In genomic region chr6:57117801-57118200, GRCh38 we compare ENCODE assay signal across 2 cellular contexts.
TF ChIP-seq lines count a peak whose summit lies in the region.

No MANE protein-coding gene starts in this region.

TF ChIP-seq in A549, 52 proteins besides CTCF, POLR2A, EP300 and RAD21:
- TF ChIP-seq, protein P1, sequence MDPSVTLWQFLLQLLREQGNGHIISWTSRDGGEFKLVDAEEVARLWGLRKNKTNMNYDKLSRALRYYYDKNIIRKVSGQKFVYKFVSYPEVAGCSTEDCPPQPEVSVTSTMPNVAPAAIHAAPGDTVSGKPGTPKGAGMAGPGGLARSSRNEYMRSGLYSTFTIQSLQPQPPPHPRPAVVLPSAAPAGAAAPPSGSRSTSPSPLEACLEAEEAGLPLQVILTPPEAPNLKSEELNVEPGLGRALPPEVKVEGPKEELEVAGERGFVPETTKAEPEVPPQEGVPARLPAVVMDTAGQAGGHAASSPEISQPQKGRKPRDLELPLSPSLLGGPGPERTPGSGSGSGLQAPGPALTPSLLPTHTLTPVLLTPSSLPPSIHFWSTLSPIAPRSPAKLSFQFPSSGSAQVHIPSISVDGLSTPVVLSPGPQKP (IDR thresholded peaks at IDR 0.05; ENCODE audit: low read depth, low read length): no peak
- TF ChIP-seq HES2 (IDR thresholded peaks at IDR 0.05) (no peak), RCOR1 (IDR thresholded peaks at IDR 0.05; ENCODE audit: low read depth, low read length) (no peak), FOXS1 (CRISPR knock-in tag; IDR thresholded peaks at IDR 0.05) (no peak), GATA3 (IDR thresholded peaks at IDR 0.05; ENCODE audit: borderline replicate concordance) (no peak), TFCP2L1 (CRISPR knock-in tag; IDR thresholded peaks at IDR 0.05) (no peak), CBX2 (IDR thresholded peaks at IDR 0.05; ENCODE audit: borderline replicate concordance, low read depth) (no peak), USF2 (IDR thresholded peaks at IDR 0.05) (no peak), ATOH8 (CRISPR knock-in tag; IDR thresholded peaks at IDR 0.05; ENCODE audit: low read depth) (no peak), MYC (IDR thresholded peaks at IDR 0.05; ENCODE audit: borderline replicate concordance, low read length) (no peak), CHD2 (IDR thresholded peaks at IDR 0.05; ENCODE audit: low read length, partially characterized antibody) (no peak)

TF ChIP-seq in K562, 482 proteins besides CTCF, POLR2A, EP300 and RAD21:
- TF ChIP-seq ZNF324 (CRISPR knock-in tag; IDR thresholded peaks at IDR 0.05) (peak; percentile 46; the same call in 1 of the 2 replicates), ZNF263 (CRISPR knock-in tag; IDR thresholded peaks at IDR 0.05; ENCODE audit: borderline replicate concordance) (no peak), ZNF224 (CRISPR knock-in tag; IDR thresholded peaks at IDR 0.05) (no peak)
